Comparison of ENCODE assay signal across 1 cellular context in genomic region chr7:601573-602340, GRCh38.
TF ChIP-seq lines count a peak whose summit lies in the region.

No MANE protein-coding gene starts in this region.

TF ChIP-seq in K562, 482 proteins besides CTCF, POLR2A, EP300 and RAD21 (continued from another document):
- TF ChIP-seq USF1 (CRISPR knock-in tag; IDR thresholded peaks at IDR 0.05) (peak; percentile 30; the same call in 1 of the 2 replicates), MGA (IDR thresholded peaks at IDR 0.05) (no peak), GABPA (tag; conservative IDR thresholded peaks at IDR 0.05; ENCODE audit: low read depth) (no peak), ERF (CRISPR knock-in tag; IDR thresholded peaks at IDR 0.05) (no peak), FOSL1 (tag; conservative IDR thresholded peaks at IDR 0.05) (0 out of 2 replicates have a peak, but pooled peaks have one; percentile 11), CHD1 (IDR thresholded peaks at IDR 0.05; ENCODE audit: low read length) (no peak), FOXP1 (CRISPR knock-in tag; IDR thresholded peaks at IDR 0.05) (no peak), ZNF639 (CRISPR knock-in tag; conservative IDR thresholded peaks at IDR 0.05 in 1 of 2, IDR thresholded peaks at IDR 0.05 in 1 of 2) (no peak; a peak in 1 of 4 replicates), RAD51 (IDR thresholded peaks at IDR 0.05; ENCODE audit: borderline replicate concordance, low read depth) (no peak), DMBX1 (CRISPR knock-in tag; IDR thresholded peaks at IDR 0.05; ENCODE audit: borderline replicate concordance) (no peak), ZSCAN32 (CRISPR knock-in tag; IDR thresholded peaks at IDR 0.05) (no peak), MAX (CRISPR knock-in tag; IDR thresholded peaks at IDR 0.05) (no peak; the same call in 1 of the 2 replicates), ZNF133 (CRISPR knock-in tag; IDR thresholded peaks at IDR 0.05) (no peak), CBX8 (IDR thresholded peaks at IDR 0.05; ENCODE audit: borderline replicate concordance, extremely low read depth, low read depth, low read length, poor library complexity, severe bottlenecking) (no peak), KAT8 (IDR thresholded peaks at IDR 0.05; ENCODE audit: low read depth) (no peak), FIP1L1 (IDR thresholded peaks at IDR 0.05; ENCODE audit: low read depth, low read length, poor library complexity, severe bottlenecking) (no peak), HDAC8 (tag; IDR thresholded peaks at IDR 0.05) (no peak), ZNF75A (CRISPR knock-in tag; IDR thresholded peaks at IDR 0.05) (no peak), BMI1 (IDR thresholded peaks at IDR 0.05; ENCODE audit: low read length) (no peak), NR1H2 (CRISPR knock-in tag; IDR thresholded peaks at IDR 0.05) (no peak), ZZZ3 (IDR thresholded peaks at IDR 0.05) (no peak), NFRKB (IDR thresholded peaks at IDR 0.05; ENCODE audit: low read depth) (no peak), ATF3 (IDR thresholded peaks at IDR 0.05) (peak; percentile 55), ATF3 (CRISPR knock-in tag; conservative IDR thresholded peaks at IDR 0.05) (no peak), NCOA2 (IDR thresholded peaks at IDR 0.05; ENCODE audit: partially characterized antibody in 2 of 2) (no peak), RBBP5 (IDR thresholded peaks at IDR 0.05; ENCODE audit: borderline replicate concordance, insufficient read depth, low read length, poor library complexity, severe bottlenecking) (no peak), CEBPG (CRISPR knock-in tag; IDR thresholded peaks at IDR 0.05) (no peak), CEBPG (tag; conservative IDR thresholded peaks at IDR 0.05 in 1 of 2, IDR thresholded peaks at IDR 0.05 in 1 of 2) (no peak)
